Comparison of ENCODE assay signal across 22 cellular contexts in the genomic region with DNA sequence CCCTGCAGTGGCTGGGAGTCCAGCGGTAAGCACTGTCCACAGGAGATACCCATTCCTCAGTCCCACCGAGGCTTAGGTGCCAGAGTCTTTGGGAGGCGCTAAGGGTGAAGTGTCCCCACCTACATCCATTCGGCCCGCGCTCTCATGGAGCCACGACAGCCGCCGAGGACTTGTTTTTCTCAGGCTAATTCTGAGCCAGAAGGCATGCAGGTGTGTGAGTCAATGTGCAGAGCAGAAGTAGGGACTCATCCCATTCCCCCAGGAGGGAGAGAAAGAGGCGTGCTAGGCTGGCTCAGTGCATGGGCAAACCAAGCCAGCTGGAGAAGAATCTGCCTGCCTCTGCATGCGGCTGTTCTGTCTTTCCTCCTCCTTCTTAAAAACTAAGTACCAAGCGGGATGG. TPM values are rescaled to one million over a fixed set of nuclear protein-coding genes. Genes with fewer than 3 reads are reported as not detected.
"Had no signal": no experiment of that assay in that cellular context is flagged by ENCODE, and none has a peak within 500 bp of the region (broad histone marks: within the 10 kb centered on the region; RNA-seq: fewer than 3 reads in every experiment).

No MANE protein-coding gene starts in this region.

- H3K9me3 Mint-ChIP-seq: activated T-cell treated with anti-CD3 and anti-CD28 coated beads, Interleukin-2, amount 50 U/mL, for 4 hours; immature natural killer cell; naive thymus-derived CD4-positive, alpha-beta T cell; neural progenitor cell; stimulated activated naive B cell treated with anti-CD40 and anti-IgM and Interleukin-4, amounts not matched to agents 10 μg/mL and 1 μg/mL and 100 μg/mL, for 72 hours had no signal

- DNase-seq: activated CD4-positive, alpha-beta T cell treated with anti-CD3 and anti-CD28 coated beads for 48 hours; activated CD4-positive, CD25-positive, alpha-beta regulatory T cell; activated CD8-positive, alpha-beta memory T cell treated with anti-CD3 and anti-CD28 coated beads, Interleukin-2, amount 50 U/mL, for 4 hours; activated naive CD4-positive, alpha-beta T cell treated with anti-CD3 and anti-CD28 coated beads, Interleukin-2, amount 50 U/mL, for 16 hours; activated T-cell treated with anti-CD3 and anti-CD28 coated beads, Interleukin-2, amount 50 U/mL, for 4 hours; brain microvascular endothelial cell; cortex of kidney; effector CD4-positive, alpha-beta T cell; esophagus squamous epithelium; immature natural killer cell; left cardiac atrium; mucosa of descending colon; naive thymus-derived CD4-positive, alpha-beta T cell; stimulated activated naive B cell treated with anti-CD40 and anti-IgM and Interleukin-4, amounts not matched to agents 10 μg/mL and 1 μg/mL and 100 μg/mL, for 72 hours; T-helper 1 cell; T-helper 9 cell; tibial artery had no signal

- H3K4me3 Mint-ChIP-seq: activated T-cell treated with anti-CD3 and anti-CD28 coated beads, Interleukin-2, amount 50 U/mL, for 4 hours; immature natural killer cell; naive thymus-derived CD4-positive, alpha-beta T cell; neural progenitor cell; stimulated activated naive B cell treated with anti-CD40 and anti-IgM and Interleukin-4, amounts not matched to agents 10 μg/mL and 1 μg/mL and 100 μg/mL, for 72 hours had no signal

- H3K36me3 ChIP-seq: brain microvascular endothelial cell, esophagus squamous epithelium, neural progenitor cell, ovary, right lobe of liver, tibial artery had no signal

- H3K27ac ChIP-seq: brain microvascular endothelial cell, esophagus squamous epithelium, neural progenitor cell, ovary, right lobe of liver, tibial artery had no signal

- H3K9me3 ChIP-seq: esophagus squamous epithelium, mucosa of descending colon, ovary, right lobe of liver, tibial artery had no signal

- H3K4me3 ChIP-seq: esophagus squamous epithelium, mucosa of descending colon, neural progenitor cell, ovary, right lobe of liver, tibial artery had no signal

- H3K4me1 ChIP-seq: tibial artery had no signal

- H3K27me3 ChIP-seq: brain microvascular endothelial cell, esophagus squamous epithelium, neural progenitor cell, ovary, right lobe of liver, tibial artery had no signal

- H3K27me3 Mint-ChIP-seq: naive thymus-derived CD4-positive, alpha-beta T cell; stimulated activated naive B cell treated with anti-CD40 and anti-IgM and Interleukin-4, amounts not matched to agents 10 μg/mL and 1 μg/mL and 100 μg/mL, for 72 hours had no signal

- H3K4me1 Mint-ChIP-seq: immature natural killer cell; naive thymus-derived CD4-positive, alpha-beta T cell had no signal

- H3K27ac Mint-ChIP-seq: immature natural killer cell; naive thymus-derived CD4-positive, alpha-beta T cell; neural progenitor cell; stimulated activated naive B cell treated with anti-CD40 and anti-IgM and Interleukin-4, amounts not matched to agents 10 μg/mL and 1 μg/mL and 100 μg/mL, for 72 hours had no signal

RNA-seq across cellular contexts. Expression of a gene that starts 46.6 kb away (rescaled TPM):
- total RNA-seq: activated T-cell treated with anti-CD3 and anti-CD28 coated beads, Interleukin-2, amount 50 U/mL, for 4 hours; aorta; esophagus squamous epithelium; left cardiac atrium; lung microvascular endothelial cell; naive thymus-derived CD4-positive, alpha-beta T cell; right lobe of liver had no signal
- polyA plus RNA-seq: aorta; naive thymus-derived CD4-positive, alpha-beta T cell had no signal
